24 cellular contexts compared by ENCODE assay signal in genomic region chr13:64311112-64311511, GRCh38.
"Had no signal": no experiment of that assay in that cellular context is flagged by ENCODE, and none has a peak within 500 bp of the region (broad histone marks: within the 10 kb centered on the region; RNA-seq: fewer than 3 reads in every experiment).

No MANE protein-coding gene starts in this region.

- H3K4me3 ChIP-seq: colonic mucosa, coronary artery, dorsolateral prefrontal cortex, esophagus muscularis mucosa, esophagus squamous epithelium, gastrocnemius medialis, gastroesophageal sphincter, heart left ventricle, heart right ventricle had no signal

- H3K27ac ChIP-seq: colonic mucosa, coronary artery, dorsolateral prefrontal cortex, epithelial cell of prostate, esophagus muscularis mucosa, esophagus squamous epithelium, foreskin keratinocyte, gastrocnemius medialis, gastroesophageal sphincter, heart left ventricle, heart right ventricle had no signal

- ATAC-seq: effector memory CD8-positive, alpha-beta T cell; esophagus mucosa; foreskin keratinocyte; gastrocnemius medialis; gastroesophageal sphincter; heart left ventricle; heart right ventricle had no signal

- H3K27me3 ChIP-seq: colonic mucosa, dorsolateral prefrontal cortex, esophagus muscularis mucosa, esophagus squamous epithelium, foreskin keratinocyte, gastrocnemius medialis, gastroesophageal sphincter, heart left ventricle, heart right ventricle had no signal

- H3K4me1 ChIP-seq: colonic mucosa, esophagus muscularis mucosa, esophagus squamous epithelium, foreskin keratinocyte, gastrocnemius medialis, gastroesophageal sphincter, heart left ventricle, heart right ventricle had no signal

- H3K36me3 ChIP-seq: colonic mucosa, esophagus muscularis mucosa, esophagus squamous epithelium, gastrocnemius medialis, gastroesophageal sphincter, heart left ventricle, heart right ventricle had no signal

- DNase-seq: colonic mucosa; cortex of kidney; dermis blood vessel endothelial cell; dorsolateral prefrontal cortex; effector CD4-positive, alpha-beta T cell; effector CD8-positive, alpha-beta T cell; effector memory CD4-positive, alpha-beta T cell; effector memory CD8-positive, alpha-beta T cell; endodermal cell; erythroblast; esophagus squamous epithelium; foreskin fibroblast; foreskin keratinocyte; foreskin melanocyte; gastrocnemius medialis; glutamatergic neuron; head of caudate nucleus; heart left ventricle; heart right ventricle had no signal

- H3K9me3 ChIP-seq: colonic mucosa, esophagus muscularis mucosa, esophagus squamous epithelium, gastrocnemius medialis, gastroesophageal sphincter had no signal
